Comparison of ENCODE assay signal across 11 cellular contexts in the genomic region with DNA sequence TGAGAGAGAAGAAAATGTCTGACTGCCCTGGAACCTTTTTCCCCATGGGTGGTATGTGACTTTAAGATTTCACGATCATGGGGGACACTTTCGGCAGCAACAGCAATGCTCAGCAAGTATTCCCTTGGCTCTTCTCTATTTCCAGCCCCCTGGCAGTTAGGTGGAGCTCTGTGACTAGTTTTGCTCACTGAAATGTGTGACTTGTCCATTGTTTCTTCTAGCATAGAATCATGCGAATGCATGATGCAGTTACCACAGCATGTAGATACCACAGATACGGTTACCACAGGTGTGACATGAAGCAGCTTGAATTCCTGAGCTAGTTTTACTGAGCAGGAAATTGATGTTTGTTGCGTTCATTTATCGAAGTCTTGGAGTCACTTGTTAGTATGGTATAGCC.
"Had no signal": no experiment of that assay in that cellular context is flagged by ENCODE, and none has a peak within 500 bp of the region (broad histone marks: within the 10 kb centered on the region; RNA-seq: fewer than 3 reads in every experiment).

No MANE protein-coding gene starts in this region.

- ATAC-seq: pancreas; stimulated activated naive B cell treated with anti-CD40 and anti-IgM and Interleukin-4, amounts not matched to agents 10 μg/mL and 1 μg/mL and 100 μg/mL, for 72 hours; T-cell had no signal

- DNase-seq: activated CD4-positive, CD25-positive, alpha-beta regulatory T cell treated with anti-CD3 and anti-CD28 coated beads, Interleukin-2, amount 50 U/mL, for 72 hours; activated naive CD8-positive, alpha-beta T cell treated with anti-CD3 and anti-CD28 coated beads, Interleukin-2, amount 10 ng/mL, durations not matched to agents 7 days and 5 days; effector memory CD4-positive, alpha-beta T cell; naive B cell; pancreas; stimulated activated CD4-positive, alpha-beta T cell treated with anti-CD3 and anti-CD28 coated beads, Interleukin-15, amount 100 ng/mL, for 24 hours; stimulated activated CD4-positive, alpha-beta T cell treated with anti-CD3 and anti-CD28 coated beads, Interleukin-4, amount 100 ng/mL, for 1 hour; stimulated activated naive B cell treated with anti-CD40 and anti-IgM and Interleukin-4, amounts not matched to agents 10 μg/mL and 1 μg/mL and 100 μg/mL, for 72 hours; T-cell; T-helper 9 cell; trophoblast cell had no signal
